ENCODE assay signal across 26 cellular contexts in genomic region chr11:125987066-125987641, GRCh38. TPM values are rescaled to one million over a fixed set of nuclear protein-coding genes. Genes with fewer than 3 reads are reported as not detected.
"Had no signal": no experiment of that assay in that cellular context is flagged by ENCODE, and none has a peak within 500 bp of the region (broad histone marks: within the 10 kb centered on the region; RNA-seq: fewer than 3 reads in every experiment).

No MANE protein-coding gene starts in this region.

- H3K4me3 Mint-ChIP-seq: activated CD8-positive, alpha-beta T cell treated with anti-CD3 and anti-CD28 coated beads, Interleukin-2, amount 10 ng/mL, durations not matched to agents 7 days and 5 days; activated naive CD4-positive, alpha-beta T cell treated with anti-CD3 and anti-CD28 coated beads, Interleukin-2, amount 50 U/mL, for 24 hours; activated T-helper 1 cell treated with anti-CD3 and anti-CD28 coated beads, Interleukin-12 subunit alpha, Interleukin-12 subunit beta, Interleukin-2, Interleukin-4 antibody, amounts not matched to agents 30 ng/mL and 10 ng/mL and 1 ng/mL, durations not matched to agents 14 hours and 24 hours and 36 hours; brain; neural progenitor cell had no signal

- H3K27ac ChIP-seq: neural progenitor cell, upper lobe of left lung had no signal

- H3K9me3 Mint-ChIP-seq: activated naive CD4-positive, alpha-beta T cell treated with anti-CD3 and anti-CD28 coated beads, Interleukin-2, amount 50 U/mL, for 24 hours; activated T-helper 1 cell treated with anti-CD3 and anti-CD28 coated beads, Interleukin-12 subunit alpha, Interleukin-12 subunit beta, Interleukin-2, Interleukin-4 antibody, amounts not matched to agents 30 ng/mL and 10 ng/mL and 1 ng/mL, durations not matched to agents 14 hours and 24 hours and 36 hours; brain; neural progenitor cell had no signal

- H3K27ac Mint-ChIP-seq: activated CD8-positive, alpha-beta T cell treated with anti-CD3 and anti-CD28 coated beads, Interleukin-2, amount 10 ng/mL, durations not matched to agents 7 days and 5 days; activated naive CD4-positive, alpha-beta T cell treated with anti-CD3 and anti-CD28 coated beads, Interleukin-2, amount 50 U/mL, for 24 hours; activated T-helper 1 cell treated with anti-CD3 and anti-CD28 coated beads, Interleukin-12 subunit alpha, Interleukin-12 subunit beta, Interleukin-2, Interleukin-4 antibody, amounts not matched to agents 30 ng/mL and 10 ng/mL and 1 ng/mL, durations not matched to agents 14 hours and 24 hours and 36 hours; neural progenitor cell had no signal

- H3K36me3 ChIP-seq: neural progenitor cell had no signal

- DNase-seq: activated CD4-positive, alpha-beta T cell treated with anti-CD3 and anti-CD28 coated beads for 1 hour; activated CD4-positive, alpha-beta T cell treated with anti-CD3 and anti-CD28 coated beads, Interleukin-2, amount 50 U/mL, for 1 hour; activated CD8-positive, alpha-beta T cell treated with anti-CD3 and anti-CD28 coated beads, Interleukin-2, amount 10 ng/mL, durations not matched to agents 7 days and 5 days; activated gamma-delta T cell treated with Interleukin-2 at 50 U/mL for 16 hours; aorta; dermis blood vessel endothelial cell; effector CD8-positive, alpha-beta T cell; hippocampal formation; left ventricle myocardium superior; sigmoid colon; stimulated activated CD4-positive, alpha-beta T cell treated with anti-CD3 and anti-CD28 coated beads, Interleukin-15, amount 100 ng/mL, for 24 hours; stimulated activated naive CD4-positive, alpha-beta T cell; T-helper 1 cell; T-helper 9 cell; upper lobe of left lung had no signal

- H3K9me3 ChIP-seq: sigmoid colon, upper lobe of left lung had no signal

- H3K27me3 Mint-ChIP-seq: activated naive CD4-positive, alpha-beta T cell treated with anti-CD3 and anti-CD28 coated beads, Interleukin-2, amount 50 U/mL, for 24 hours; brain had no signal

- H3K4me3 ChIP-seq: neural progenitor cell, sigmoid colon, smooth muscle cell, upper lobe of left lung had no signal

- H3K4me1 ChIP-seq: upper lobe of left lung had no signal

- H3K27me3 ChIP-seq: neural progenitor cell, sigmoid colon, upper lobe of left lung had no signal

- FAIRE-seq: frontal cortex had no signal

- H3K4me1 Mint-ChIP-seq: activated naive CD4-positive, alpha-beta T cell treated with anti-CD3 and anti-CD28 coated beads, Interleukin-2, amount 50 U/mL, for 24 hours had no signal

- ATAC-seq: activated CD8-positive, alpha-beta T cell treated with anti-CD3 and anti-CD28 coated beads, Interleukin-2, amount 10 ng/mL, durations not matched to agents 7 days and 5 days; esophagus mucosa; left ventricle myocardium superior had no signal

RNA-seq across cellular contexts. Expression of gene VSIG10L2, which starts 41.3 kb away (rescaled TPM):
- total RNA-seq: activated CD8-positive, alpha-beta T cell treated with anti-CD3 and anti-CD28 coated beads, Interleukin-2, amount 10 ng/mL, durations not matched to agents 7 days and 5 days; activated T-helper 1 cell treated with anti-CD3 and anti-CD28 coated beads, Interleukin-12 subunit alpha, Interleukin-12 subunit beta, Interleukin-2, Interleukin-4 antibody, amounts not matched to agents 30 ng/mL and 10 ng/mL and 1 ng/mL, durations not matched to agents 14 hours and 24 hours and 36 hours; cardiac septum; dermis blood vessel endothelial cell; esophagus mucosa; frontal cortex; left ventricle myocardium superior; mononuclear cell; osteoblast; renal cortical epithelial cell; smooth muscle cell had no signal
